29 cellular contexts compared by ENCODE assay signal in genomic region chr5:173668245-173668800, GRCh38.
"Had no signal": no experiment of that assay in that cellular context is flagged by ENCODE, and none has a peak within 500 bp of the region (broad histone marks: within the 10 kb centered on the region; RNA-seq: fewer than 3 reads in every experiment).

No MANE protein-coding gene starts in this region.

- H3K27me3 ChIP-seq: breast epithelium, heart left ventricle, right atrium auricular region, testis, vagina had no signal

- H3K27ac ChIP-seq: breast epithelium, esophagus muscularis mucosa, foreskin keratinocyte, heart left ventricle, left ventricle myocardium inferior, right atrium auricular region, testis, vagina, WERI-Rb-1 had no signal

- H3K27ac Mint-ChIP-seq: activated CD4-positive, alpha-beta memory T cell treated with anti-CD3 and anti-CD28 coated beads for 36 hours; activated CD4-positive, alpha-beta T cell treated with anti-CD3 and anti-CD28 coated beads, Interleukin-2, amount 10 ng/mL, durations not matched to agents 24 days and 14 days; activated naive CD4-positive, alpha-beta T cell treated with anti-CD3 and anti-CD28 coated beads, Interleukin-2, amount 50 U/mL, for 24 hours; activated naive CD8-positive, alpha-beta T cell treated with anti-CD3 and anti-CD28 coated beads, Interleukin-2, amount 50 U/mL, for 24 hours; activated T-helper 2 cell treated with anti-CD3 and anti-CD28 coated beads, Interferon-gamma antibody, Interleukin-2, Interleukin-4, amounts not matched to agents 10 μg/mL and 5 μg/mL and 100 μg/mL, durations not matched to agents 14 hours and 24 hours and 36 hours; natural killer cell treated with Interleukin-12 subunit alpha and Interleukin-12 subunit beta and Interleukin-15 and Interleukin-18, amount 100 ng/mL, for 72 hours; type B pancreatic cell had no signal

- H3K36me3 ChIP-seq: breast epithelium, esophagus muscularis mucosa, heart left ventricle, left ventricle myocardium inferior, right atrium auricular region, vagina, WERI-Rb-1 had no signal

- H3K4me1 Mint-ChIP-seq: activated CD4-positive, alpha-beta T cell treated with anti-CD3 and anti-CD28 coated beads, Interleukin-2, amount 10 ng/mL, durations not matched to agents 24 days and 14 days; activated naive CD4-positive, alpha-beta T cell treated with anti-CD3 and anti-CD28 coated beads, Interleukin-2, amount 50 U/mL, for 24 hours; central memory CD8-positive, alpha-beta T cell had no signal

- H3K4me3 Mint-ChIP-seq: activated CD4-positive, alpha-beta memory T cell treated with anti-CD3 and anti-CD28 coated beads for 36 hours; activated CD4-positive, alpha-beta T cell treated with anti-CD3 and anti-CD28 coated beads, Interleukin-2, amount 10 ng/mL, durations not matched to agents 24 days and 14 days; activated naive CD4-positive, alpha-beta T cell treated with anti-CD3 and anti-CD28 coated beads, Interleukin-2, amount 50 U/mL, for 24 hours; activated naive CD8-positive, alpha-beta T cell treated with anti-CD3 and anti-CD28 coated beads, Interleukin-2, amount 50 U/mL, for 24 hours; activated T-cell treated with anti-CD3 and anti-CD28 coated beads, Interleukin-2, amount 50 U/mL, for 4 hours; central memory CD8-positive, alpha-beta T cell; natural killer cell treated with Interleukin-12 subunit alpha and Interleukin-12 subunit beta and Interleukin-15 and Interleukin-18, amount 100 ng/mL, for 72 hours; type B pancreatic cell had no signal

- H3K9me3 Mint-ChIP-seq: activated CD4-positive, alpha-beta memory T cell treated with anti-CD3 and anti-CD28 coated beads for 36 hours; activated CD4-positive, alpha-beta T cell treated with anti-CD3 and anti-CD28 coated beads, Interleukin-2, amount 10 ng/mL, durations not matched to agents 24 days and 14 days; activated naive CD4-positive, alpha-beta T cell treated with anti-CD3 and anti-CD28 coated beads, Interleukin-2, amount 50 U/mL, for 24 hours; activated naive CD8-positive, alpha-beta T cell treated with anti-CD3 and anti-CD28 coated beads, Interleukin-2, amount 50 U/mL, for 24 hours; activated T-cell treated with anti-CD3 and anti-CD28 coated beads, Interleukin-2, amount 50 U/mL, for 4 hours; activated T-helper 2 cell treated with anti-CD3 and anti-CD28 coated beads, Interferon-gamma antibody, Interleukin-2, Interleukin-4, amounts not matched to agents 10 μg/mL and 5 μg/mL and 100 μg/mL, durations not matched to agents 14 hours and 24 hours and 36 hours; central memory CD8-positive, alpha-beta T cell; natural killer cell treated with Interleukin-12 subunit alpha and Interleukin-12 subunit beta and Interleukin-15 and Interleukin-18, amount 100 ng/mL, for 72 hours had no signal

- H3K9me3 ChIP-seq: breast epithelium, esophagus muscularis mucosa, mucosa of descending colon, right atrium auricular region, testis, vagina had no signal

- DNase-seq: activated CD4-positive, alpha-beta memory T cell treated with anti-CD3 and anti-CD28 coated beads for 36 hours; activated CD4-positive, alpha-beta T cell treated with anti-CD3 and anti-CD28 coated beads, Interleukin-2, amount 10 ng/mL, durations not matched to agents 24 days and 14 days; activated CD4-positive, CD25-positive, alpha-beta regulatory T cell treated with anti-CD3 and anti-CD28 coated beads, Interleukin-2, amount 50 U/mL, for 72 hours; activated naive CD8-positive, alpha-beta T cell treated with anti-CD3 and anti-CD28 coated beads, Interleukin-2, amount 50 U/mL, for 24 hours; activated T-cell treated with anti-CD3 and anti-CD28 coated beads, Interleukin-2, amount 50 U/mL, for 4 hours; dermis blood vessel endothelial cell; effector CD4-positive, alpha-beta T cell; foreskin keratinocyte; heart left ventricle; left ventricle myocardium inferior; mesendoderm; mucosa of descending colon; nucleus accumbens; stimulated activated CD4-positive, alpha-beta T cell treated with anti-CD3 and anti-CD28 coated beads, Interleukin-2, amount 100 ng/mL, for 24 hours; stimulated activated naive CD4-positive, alpha-beta T cell; testis; WERI-Rb-1 had no signal

- H3K4me3 ChIP-seq: breast epithelium, esophagus muscularis mucosa, heart left ventricle, left ventricle myocardium inferior, lung, mucosa of descending colon, right atrium auricular region, smooth muscle cell, testis, vagina had no signal

- H3K4me2 ChIP-seq: smooth muscle cell had no signal

- H3K36me3 Mint-ChIP-seq: activated CD4-positive, alpha-beta memory T cell treated with anti-CD3 and anti-CD28 coated beads for 36 hours; activated naive CD4-positive, alpha-beta T cell treated with anti-CD3 and anti-CD28 coated beads, Interleukin-2, amount 50 U/mL, for 24 hours; natural killer cell treated with Interleukin-12 subunit alpha and Interleukin-12 subunit beta and Interleukin-15 and Interleukin-18, amount 100 ng/mL, for 72 hours; type B pancreatic cell had no signal

- ATAC-seq: activated naive CD8-positive, alpha-beta T cell treated with anti-CD3 and anti-CD28 coated beads, Interleukin-2, amount 50 U/mL, for 24 hours; activated T-cell treated with anti-CD3 and anti-CD28 coated beads, Interleukin-2, amount 50 U/mL, for 4 hours; foreskin keratinocyte; heart left ventricle; mucosa of descending colon had no signal

- FAIRE-seq: TTC549 had no signal

- H3K27me3 Mint-ChIP-seq: activated CD4-positive, alpha-beta T cell treated with anti-CD3 and anti-CD28 coated beads, Interleukin-2, amount 10 ng/mL, durations not matched to agents 24 days and 14 days; type B pancreatic cell had no signal

- H3K4me1 ChIP-seq: foreskin keratinocyte had no signal
